9 cellular contexts compared by ENCODE assay signal in genomic region chr6:37038297-37039198, GRCh38. TPM values are rescaled to one million over a fixed set of nuclear protein-coding genes. Genes with fewer than 3 reads are reported as not detected.
DNase-seq lines count a peak whose midpoint lies in the region; ATAC-seq and TF ChIP-seq lines count a peak whose summit lies in the region.
"Had no signal": no experiment of that assay in that cellular context is flagged by ENCODE, and none has a peak within 500 bp of the region (broad histone marks: within the 10 kb centered on the region; RNA-seq: fewer than 3 reads in every experiment).

No MANE protein-coding gene starts in this region.

- peak; percentile 63 for DNase-seq in NCI-H1105 treated with DMSO at 0.1 percent for 48 hours (lab: John Stamatoyannopoulos, UW)
- no peak for DNase-seq in activated naive CD8-positive, alpha-beta T cell treated with anti-CD3 and anti-CD28 coated beads, Interleukin-2, amount 10 ng/mL, durations not matched to agents 7 days and 5 days
- peak; percentile 81 for DNase-seq in right atrium auricular region (ENCODE audit: low spot score)
- DNase-seq in stimulated activated naive B cell treated with anti-CD40 and anti-IgM and Interleukin-4, amounts not matched to agents 10 μg/mL and 1 μg/mL and 100 μg/mL, for 72 hours, result no peak
- no peak for DNase-seq in HEK293T (ENCODE audit: extremely low spot score)
- DNase-seq in NCI-H146 treated with DMSO at 0.1 percent for 48 hours (lab: John Stamatoyannopoulos, UW; ENCODE audit: unreplicated experiment), result no peak
- DNase-seq: NCI-H510A; stimulated activated naive CD8-positive, alpha-beta T cell treated with anti-CD3 and anti-CD28 coated beads, Interleukin-15, amount 100 ng/mL, for 72 hours had no signal

- peaks cover 12% of the 10 kb centered on the region for H3K36me3 Mint-ChIP-seq in activated naive CD8-positive, alpha-beta T cell treated with anti-CD3 and anti-CD28 coated beads, Interleukin-2, amount 10 ng/mL, durations not matched to agents 7 days and 5 days
- peaks cover 15 to 29% of the 10 kb centered on the region in 2 donors for H3K36me3 Mint-ChIP-seq in stimulated activated naive B cell treated with anti-CD40 and anti-IgM and Interleukin-4, amounts not matched to agents 10 μg/mL and 1 μg/mL and 100 μg/mL, for 72 hours

- no peaks in the 10 kb centered on the region for H3K27me3 ChIP-seq in right atrium auricular region

- H3K27ac Mint-ChIP-seq in activated naive CD8-positive, alpha-beta T cell treated with anti-CD3 and anti-CD28 coated beads, Interleukin-2, amount 10 ng/mL, durations not matched to agents 7 days and 5 days, result peak overlapping the region; percentile 67
- H3K27ac Mint-ChIP-seq in stimulated activated naive B cell treated with anti-CD40 and anti-IgM and Interleukin-4, amounts not matched to agents 10 μg/mL and 1 μg/mL and 100 μg/mL, for 72 hours, result peak overlapping the region; percentile 37

- peaks cover 53% of the 10 kb centered on the region for H3K4me1 Mint-ChIP-seq in activated naive CD8-positive, alpha-beta T cell treated with anti-CD3 and anti-CD28 coated beads, Interleukin-2, amount 10 ng/mL, durations not matched to agents 7 days and 5 days
- H3K4me1 Mint-ChIP-seq in stimulated activated naive B cell treated with anti-CD40 and anti-IgM and Interleukin-4, amounts not matched to agents 10 μg/mL and 1 μg/mL and 100 μg/mL, for 72 hours, result peaks cover 12 to 16% of the 10 kb centered on the region in 2 donors

- H3K9me3 ChIP-seq in right atrium auricular region, result no peaks in the 10 kb centered on the region

- no peak for TF ChIP-seq CTCF in right atrium auricular region (IDR thresholded peaks at IDR 0.05)

- H3K4me3 Mint-ChIP-seq in activated naive CD8-positive, alpha-beta T cell treated with anti-CD3 and anti-CD28 coated beads, Interleukin-2, amount 10 ng/mL, durations not matched to agents 7 days and 5 days, result peak overlapping the region; percentile 16
- H3K4me3 Mint-ChIP-seq in stimulated activated naive B cell treated with anti-CD40 and anti-IgM and Interleukin-4, amounts not matched to agents 10 μg/mL and 1 μg/mL and 100 μg/mL, for 72 hours, result no peak overlapping the region
- H3K4me3 Mint-ChIP-seq: stimulated activated naive CD8-positive, alpha-beta T cell treated with anti-CD3 and anti-CD28 coated beads, Interleukin-15, amount 100 ng/mL, for 72 hours had no signal

- no peaks in the 10 kb centered on the region for H3K4me1 ChIP-seq in right atrium auricular region

- no peaks in the 10 kb centered on the region for H3K36me3 ChIP-seq in right atrium auricular region

- H3K27me3 Mint-ChIP-seq in activated naive CD8-positive, alpha-beta T cell treated with anti-CD3 and anti-CD28 coated beads, Interleukin-2, amount 10 ng/mL, durations not matched to agents 7 days and 5 days, result no peaks in the 10 kb centered on the region
- H3K27me3 Mint-ChIP-seq in stimulated activated naive B cell treated with anti-CD40 and anti-IgM and Interleukin-4, amounts not matched to agents 10 μg/mL and 1 μg/mL and 100 μg/mL, for 72 hours, result no peaks in the 10 kb centered on the region
- H3K27me3 Mint-ChIP-seq: stimulated activated naive CD8-positive, alpha-beta T cell treated with anti-CD3 and anti-CD28 coated beads, Interleukin-15, amount 100 ng/mL, for 72 hours had no signal

- CTCF ChIA-PET in HEK293T (lab: Yijun Ruan, JAX), result interaction anchor here (0.8 to 1.2 kb wide), 3 partner anchors 9 to 133 kb away, joined by 3 to 4 read pairs (median 4); no protein-coding TSS in a partner anchor

- no peak overlapping the region for H3K4me3 ChIP-seq in right atrium auricular region

- peak overlapping the region in 1 of 2 donors; percentile 23 for H3K27ac ChIP-seq in right atrium auricular region

- no peaks in the 10 kb centered on the region for H3K9me3 Mint-ChIP-seq in activated naive CD8-positive, alpha-beta T cell treated with anti-CD3 and anti-CD28 coated beads, Interleukin-2, amount 10 ng/mL, durations not matched to agents 7 days and 5 days
- H3K9me3 Mint-ChIP-seq in stimulated activated naive B cell treated with anti-CD40 and anti-IgM and Interleukin-4, amounts not matched to agents 10 μg/mL and 1 μg/mL and 100 μg/mL, for 72 hours, result no peaks in the 10 kb centered on the region
- H3K9me3 Mint-ChIP-seq: stimulated activated naive CD8-positive, alpha-beta T cell treated with anti-CD3 and anti-CD28 coated beads, Interleukin-15, amount 100 ng/mL, for 72 hours had no signal

- ATAC-seq in activated naive CD8-positive, alpha-beta T cell treated with anti-CD3 and anti-CD28 coated beads, Interleukin-2, amount 10 ng/mL, durations not matched to agents 7 days and 5 days (ENCODE audit: low read depth), result no peak
- ATAC-seq in stimulated activated naive B cell treated with anti-CD40 and anti-IgM and Interleukin-4, amounts not matched to agents 10 μg/mL and 1 μg/mL and 100 μg/mL, for 72 hours (replicated peaks), result no peak
- ATAC-seq in GM21737 (IDR thresholded peaks at IDR 0.05; ENCODE audit: unreplicated experiment), result no peak
- ATAC-seq: stimulated activated naive CD8-positive, alpha-beta T cell treated with anti-CD3 and anti-CD28 coated beads, Interleukin-15, amount 100 ng/mL, for 72 hours had no signal

- POLR2A ChIA-PET in activated naive CD8-positive, alpha-beta T cell treated with anti-CD3 and anti-CD28 coated beads, Interleukin-2, amount 10 ng/mL, durations not matched to agents 7 days and 5 days (lab: Charles Lee), result interaction anchor here (0.8 to 4.6 kb wide), 3 partner anchors 10 to 134 kb away, joined by 3 to 24 read pairs (median 3); no protein-coding TSS in a partner anchor
- POLR2A ChIA-PET in HEK293T (lab: Yijun Ruan, JAX), result no interaction called here

TF ChIP-seq in HEK293T, 16 proteins besides CTCF, POLR2A, EP300 and RAD21:
- TF ChIP-seq L3MBTL2 (conservative IDR thresholded peaks at IDR 0.05) (no peak), ARNT (IDR thresholded peaks at IDR 0.05) (no peak)

RNA-seq across cellular contexts. Expression of gene FGD2, which starts 33.1 kb away (rescaled TPM):
- 10 to 100 TPM in 1 of 2 experiments, 1 to 10 TPM in 1; 9.8 to 12.4 TPM for total RNA-seq in activated naive CD8-positive, alpha-beta T cell treated with anti-CD3 and anti-CD28 coated beads, Interleukin-2, amount 10 ng/mL, durations not matched to agents 7 days and 5 days
- 1 to 10 TPM; 4.9 to 8.0 TPM for total RNA-seq in right atrium auricular region

RNA-seq across cellular contexts. Expression of gene MTCH1, which starts 52.6 kb away (rescaled TPM):
- 100 to 1,000 TPM; 135 to 139 TPM for total RNA-seq in activated naive CD8-positive, alpha-beta T cell treated with anti-CD3 and anti-CD28 coated beads, Interleukin-2, amount 10 ng/mL, durations not matched to agents 7 days and 5 days
- total RNA-seq in right atrium auricular region, result 100 to 1,000 TPM; 155 to 259 TPM

Comparison
In these comparisons a context has a peak if more than half of its experiments do, and no peak if none do; other contexts are left out.
1. DNase-seq: peak in NCI-H1105 treated with DMSO at 0.1 percent for 48 hours (single experiment) and right atrium auricular region (single experiment); none in activated naive CD8-positive, alpha-beta T cell treated with anti-CD3 and anti-CD28 coated beads, Interleukin-2, amount 10 ng/mL, durations not matched to agents 7 days and 5 days (single experiment), stimulated activated naive B cell treated with anti-CD40 and anti-IgM and Interleukin-4, amounts not matched to agents 10 μg/mL and 1 μg/mL and 100 μg/mL, for 72 hours (single experiment), HEK293T (single experiment) and NCI-H146 treated with DMSO at 0.1 percent for 48 hours (single experiment).